ENCODE assay signal across 24 cellular contexts in genomic region chr14:26125039-26125438, GRCh38.
DNase-seq lines count a peak whose midpoint lies in the region; ATAC-seq, FAIRE-seq and TF ChIP-seq lines count a peak whose summit lies in the region.
"Had no signal": no experiment of that assay in that cellular context is flagged by ENCODE, and none has a peak within 500 bp of the region (broad histone marks: within the 10 kb centered on the region; RNA-seq: fewer than 3 reads in every experiment).

No MANE protein-coding gene starts in this region.

- no peaks in the 10 kb centered on the region for H3K4me1 ChIP-seq in kidney (ENCODE audit: control insufficient read depth in 1 of 2, insufficient read depth in 1 of 2, low read depth in 1 of 2, low read length in 2 of 2)
- H3K4me1 ChIP-seq: BE2C had no signal

- FAIRE-seq in kidney (lab: Jason Lieb, UNC), result no peak
- FAIRE-seq: A204.1, GM12878, HTR-8/SVneo, K562 had no signal

- no peak overlapping the region for H3K9ac ChIP-seq in kidney (ENCODE audit: low read length in 2 of 2)

- no peak for TF ChIP-seq CTCF in kidney (IDR thresholded peaks at IDR 0.05; ENCODE audit: borderline replicate concordance, extremely low read depth, insufficient read depth)

- H3K4me3 ChIP-seq in kidney (ENCODE audit: low read length in 2 of 2), result no peak overlapping the region
- H3K4me3 ChIP-seq: GM12878, GM23338, K562 had no signal

- no peaks in the 10 kb centered on the region for H3K9me3 ChIP-seq in kidney (ENCODE audit: control insufficient read depth in 1 of 2, low read length in 2 of 2)
- H3K9me3 ChIP-seq: BE2C had no signal

- no peak overlapping the region for H3K27ac ChIP-seq in kidney (ENCODE audit: low read depth in 2 of 2, low read length in 2 of 2)

- no peaks in the 10 kb centered on the region for H3K36me3 ChIP-seq in kidney (ENCODE audit: control insufficient read depth in 1 of 2, insufficient read depth in 2 of 2, low read length in 2 of 2)
- H3K36me3 ChIP-seq: BE2C had no signal

- intact Hi-C loops in kidney (cut with DNase I), result no loop called here

- DNase-seq in DMS153 treated with DMSO at 0.1 percent for 48 hours (lab: John Stamatoyannopoulos, UW; ENCODE audit: unreplicated experiment), result peak; percentile 6
- DNase-seq in DMS79 treated with DMSO at 0.1 percent for 48 hours (lab: John Stamatoyannopoulos, UW), result peak; percentile 87
- DNase-seq in NCI-H345 (lab: John Stamatoyannopoulos, UW), result peak; percentile 18
- peak; percentile 18 for DNase-seq in left kidney (ENCODE audit: low read depth, low spot score)
- DNase-seq in kidney, result no peak
- DNase-seq: ACHN; BE2C; C1 segment of cervical spinal cord; CD4-positive, CD25-positive, alpha-beta regulatory T cell; CD8-positive, alpha-beta memory T cell; COR-L47; DMS 273 treated with DMSO at 0.1 percent for 48 hours; DND-41; EL; H7; IMR-90 had no signal

- ATAC-seq in HG03280 (IDR thresholded peaks at IDR 0.05; ENCODE audit: unreplicated experiment) (no peak), GM19035 (IDR thresholded peaks at IDR 0.05; ENCODE audit: unreplicated experiment) (no peak)
- ATAC-seq: GM12878, GM23338, HCT116, K562 had no signal
